In the genomic region with DNA sequence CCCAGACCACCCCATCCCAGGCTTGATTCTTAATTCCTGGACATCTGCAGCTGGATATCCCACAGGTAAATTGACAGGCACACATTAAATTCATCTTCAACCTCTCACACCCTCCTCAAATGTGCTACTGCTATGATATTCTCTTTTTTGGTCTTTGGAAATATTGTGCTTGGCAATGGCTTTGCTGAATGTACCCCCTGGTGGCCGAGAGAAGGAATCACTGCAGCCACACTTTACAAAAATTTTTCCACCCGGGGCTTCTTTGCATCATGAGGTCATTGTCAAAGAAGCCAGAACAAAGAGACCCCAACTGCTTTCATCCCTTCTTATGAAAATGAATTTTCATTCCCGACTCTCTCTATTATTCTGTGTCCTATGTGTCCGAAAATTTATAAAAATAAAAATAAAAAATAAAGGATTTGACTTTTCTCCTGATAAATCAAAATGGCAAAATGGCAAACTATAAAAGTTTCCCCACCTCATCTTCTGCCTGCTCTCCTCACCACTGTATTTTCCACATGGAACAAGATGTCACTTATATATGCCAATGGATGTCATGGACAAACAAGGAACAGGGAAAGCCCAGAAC, we compare ENCODE assay signal across 8 cellular contexts. TPM values are rescaled to one million over a fixed set of nuclear protein-coding genes. Genes with fewer than 3 reads are reported as not detected.
DNase-seq lines count a peak whose midpoint lies in the region; ATAC-seq, FAIRE-seq and TF ChIP-seq lines count a peak whose summit lies in the region.

No MANE protein-coding gene starts in this region.

- no peak overlapping the region for H3K4me3 Mint-ChIP-seq in Caco-2 (ENCODE audit: unreplicated experiment)
- H3K4me3 Mint-ChIP-seq in astrocyte (ENCODE audit: unreplicated experiment), result no peak overlapping the region

- no peak overlapping the region for H2AFZ ChIP-seq in astrocyte (ENCODE audit: low read depth, low read length)

- no peaks in the 10 kb centered on the region for H3K9me3 ChIP-seq in Caco-2
- no peaks in the 10 kb centered on the region for H3K9me3 ChIP-seq in astrocyte (ENCODE audit: insufficient read depth, low read depth, low read length)
- H3K9me3 ChIP-seq in effector memory CD4-positive, alpha-beta T cell (ENCODE audit: control insufficient read depth, low read length), result no peaks in the 10 kb centered on the region

- intact Hi-C loops in Caco-2 (cut with micrococcal nuclease; ENCODE audit: unreplicated experiment), result loop anchor here (1.0 to 2.0 kb wide), 4 partner anchors 15 to 590 kb away; a partner anchor contains a TSS

- DNase-seq in Caco-2 (peak in 1 of 2 experiments; percentile 49), GM19239 (ENCODE audit: insufficient read length, low spot score) (no peak), Kasumi-1 (lab: John Stamatoyannopoulos, UW) (peak; percentile 33 to 66), astrocyte (ENCODE audit: low read depth) (no peak), left lobe of liver (ENCODE audit: low spot score) (no peak), DMS79 treated with DMSO at 0.1 percent for 48 hours (lab: John Stamatoyannopoulos, UW) (no peak), T-helper 1 cell (no peak)
- no peak for DNase-seq in effector memory CD4-positive, alpha-beta T cell

- H3K27me3 Mint-ChIP-seq in Caco-2 (ENCODE audit: insufficient read depth, unreplicated experiment) (no peaks in the 10 kb centered on the region), astrocyte (ENCODE audit: low read depth, unreplicated experiment) (peaks cover 16% of the 10 kb centered on the region)

- H3K36me3 ChIP-seq in Caco-2 (ENCODE audit: control insufficient read depth, insufficient read depth, low read length) (no peaks in the 10 kb centered on the region), astrocyte (ENCODE audit: insufficient read depth, low read length) (no peaks in the 10 kb centered on the region)
- H3K36me3 ChIP-seq in effector memory CD4-positive, alpha-beta T cell (ENCODE audit: control insufficient read depth, insufficient read depth, low read length), result no peaks in the 10 kb centered on the region

- H3K4me1 Mint-ChIP-seq in Caco-2 (ENCODE audit: low read depth, unreplicated experiment), result peaks cover 20% of the 10 kb centered on the region
- H3K4me1 Mint-ChIP-seq in astrocyte (ENCODE audit: low read depth, unreplicated experiment), result no peaks in the 10 kb centered on the region

- no peaks in the 10 kb centered on the region for H3K79me2 ChIP-seq in astrocyte (ENCODE audit: insufficient read depth, low read length)

- H3K9me3 Mint-ChIP-seq in Caco-2 (ENCODE audit: unreplicated experiment) (no peaks in the 10 kb centered on the region), astrocyte (ENCODE audit: unreplicated experiment) (no peaks in the 10 kb centered on the region)

- no peak overlapping the region for H3K4me3 ChIP-seq in Caco-2 (ENCODE audit: low read depth, low read length)
- H3K4me3 ChIP-seq in astrocyte (ENCODE audit: insufficient read depth, low read depth, low read length), result no peak overlapping the region
- no peak overlapping the region for H3K4me3 ChIP-seq in effector memory CD4-positive, alpha-beta T cell (ENCODE audit: insufficient read depth, low read depth, low read length, poor library complexity, severe bottlenecking)

- TF ChIP-seq CTCF in Caco-2 (IDR thresholded peaks at IDR 0.05; ENCODE audit: insufficient read depth in 1 of 2, low read depth in 1 of 2, low read length in 1 of 2, severe bottlenecking in 1 of 2, unreplicated experiment in 1 of 2), result peak; percentile 83 to 91
- TF ChIP-seq CTCF in astrocyte (IDR thresholded peaks at IDR 0.05; ENCODE audit: insufficient read depth, low read depth, low read length), result peak; percentile 76

- H3K9ac ChIP-seq in astrocyte (ENCODE audit: low read length), result no peak overlapping the region

- POLR2A ChIA-PET in Caco-2 (lab: Charles Lee), result no interaction called here

- CTCF ChIA-PET in Caco-2 (lab: Charles Lee), result no interaction called here

- H4K20me1 ChIP-seq in astrocyte (ENCODE audit: insufficient read depth, low read length), result no peaks in the 10 kb centered on the region

- H3K4me2 ChIP-seq in astrocyte (ENCODE audit: low read length), result no peak overlapping the region

- no TSS peak for BruUV-seq in Caco-2 (replicated peaks; lab: Mats Ljungman, UMichigan)

- peak; percentile 88 for ATAC-seq in left lobe of liver

- no peaks in the 10 kb centered on the region for H3K27me3 ChIP-seq in Caco-2 (replicated peaks; ENCODE audit: control insufficient read depth, insufficient read depth, low read length)
- H3K27me3 ChIP-seq in astrocyte (ENCODE audit: insufficient read depth, low read length), result peaks cover 26% of the 10 kb centered on the region
- H3K27me3 ChIP-seq in effector memory CD4-positive, alpha-beta T cell (replicated peaks; ENCODE audit: control insufficient read depth, insufficient read depth, low read length, poor library complexity, severe bottlenecking), result peaks cover 2% of the 10 kb centered on the region

- H3K27ac ChIP-seq in astrocyte (ENCODE audit: low read depth, low read length), result no peak overlapping the region
- H3K27ac ChIP-seq in effector memory CD4-positive, alpha-beta T cell (ENCODE audit: insufficient read depth, low read length, poor library complexity, severe bottlenecking), result no peak overlapping the region

- no peaks in the 10 kb centered on the region for H3K36me3 Mint-ChIP-seq in Caco-2 (ENCODE audit: insufficient read depth, unreplicated experiment)
- H3K36me3 Mint-ChIP-seq in astrocyte (ENCODE audit: low read depth, unreplicated experiment), result peaks cover 3% of the 10 kb centered on the region

- FAIRE-seq in GM19239 (lab: Jason Lieb, UNC) (peak; percentile 58), astrocyte (lab: Jason Lieb, UNC) (no peak)

- H3K27ac Mint-ChIP-seq in Caco-2 (ENCODE audit: unreplicated experiment), result no peak overlapping the region
- H3K27ac Mint-ChIP-seq in astrocyte (ENCODE audit: unreplicated experiment), result no peak overlapping the region

- H3K4me1 ChIP-seq in Caco-2 (peaks cover 15% of the 10 kb centered on the region), astrocyte (ENCODE audit: insufficient read depth, low read length) (no peaks in the 10 kb centered on the region)
- no peaks in the 10 kb centered on the region for H3K4me1 ChIP-seq in effector memory CD4-positive, alpha-beta T cell (ENCODE audit: control insufficient read depth, insufficient read depth, low read length, poor library complexity, severe bottlenecking)

RNA-seq across cellular contexts. Expression of a gene that starts 15.0 kb away (rescaled TPM):
- total RNA-seq in Caco-2 (2022), result 4.5 and 5.2 TPM in 2 replicates
- total RNA-seq in astrocyte, result 6.6 and 11.9 TPM in 2 replicates
- total RNA-seq in left lobe of liver, result 2.8 TPM

RNA-seq across cellular contexts. Expression of a gene that starts 17.9 kb away (rescaled TPM):
- total RNA-seq in Caco-2 (2022) (0.34 TPM in 1 of 2 replicates, not detected in the other), astrocyte (2.2 and 4.5 TPM in 2 replicates), left lobe of liver (not detected)

Comparison
In these comparisons a context has a peak if more than half of its experiments do, and no peak if none do; other contexts are left out.
1. DNase-seq: peak in Kasumi-1 (2 of 2); none in GM19239 (single experiment), astrocyte (single experiment), left lobe of liver (single experiment), DMS79 treated with DMSO at 0.1 percent for 48 hours (single experiment), effector memory CD4-positive, alpha-beta T cell (0 of 3) and T-helper 1 cell (0 of 5).